Comparison of ENCODE assay signal across 23 cellular contexts in genomic region chr2:106705877-106706276, GRCh38.
A peak's percentile ranks its signal among the peaks of the same experiment; 100 is the strongest.
DNase-seq lines count a peak whose midpoint lies in the region; ATAC-seq and TF ChIP-seq lines count a peak whose summit lies in the region.
"Had no signal": no experiment of that assay in that cellular context is flagged by ENCODE, and none has a peak within 500 bp of the region (broad histone marks: within the 10 kb centered on the region; RNA-seq: fewer than 3 reads in every experiment).

No MANE protein-coding gene starts in this region.

- TF ChIP-seq POLR2A in gastroesophageal sphincter (IDR thresholded peaks at IDR 0.05) = no peak
- no peak for TF ChIP-seq POLR2A in thyroid gland (IDR thresholded peaks at IDR 0.05)

- WGBS in gastroesophageal sphincter (ENCODE audit: low coverage in 1 of 2), 2 donors = 50 to 73% methylated on average over 1 of the region's 1 CpG
- WGBS in thyroid gland, 2 donors = 78 to 80% methylated on average over 1 of the region's 1 CpG

- ATAC-seq in Right ventricle myocardium inferior = no peak
- ATAC-seq in gastroesophageal sphincter = peak; percentile 28
- no peak for ATAC-seq in HG02678 (IDR thresholded peaks at IDR 0.05; ENCODE audit: unreplicated experiment)
- ATAC-seq: GM12878 had no signal

- H3K27ac ChIP-seq in left ventricle myocardium inferior (replicated peaks) = peak overlapping the region; percentile 4
- H3K27ac ChIP-seq in gastroesophageal sphincter = no peak overlapping the region
- no peak overlapping the region for H3K27ac ChIP-seq in thyroid gland
- H3K27ac ChIP-seq: BLaER1 had no signal

- DNase-seq in left ventricle myocardium inferior (no peak), Right ventricle myocardium inferior (ENCODE audit: missing footprints) (no peak), fibroblast of villous mesenchyme (ENCODE audit: low read depth) (peak; percentile 20), thyroid gland (no peak)
- DNase-seq: 8988T; ACHN; BE2C; C1 segment of cervical spinal cord; CD4-positive, alpha-beta memory T cell; CD4-positive, CD25-positive, alpha-beta regulatory T cell; CD8-positive, alpha-beta memory T cell; COR-L47; DMS 273 treated with DMSO at 0.1 percent for 48 hours; DMS153; DMS53; DMS79; DND-41; EL; GDM1 had no signal

- no peak for TF ChIP-seq EP300 in gastroesophageal sphincter (IDR thresholded peaks at IDR 0.05)

- H3K36me3 ChIP-seq in left ventricle myocardium inferior = no peaks in the 10 kb centered on the region
- H3K36me3 ChIP-seq in gastroesophageal sphincter = no peaks in the 10 kb centered on the region
- no peaks in the 10 kb centered on the region for H3K36me3 ChIP-seq in thyroid gland
- H3K36me3 ChIP-seq: BE2C, BLaER1 had no signal

- TF ChIP-seq CTCF in left ventricle myocardium inferior (IDR thresholded peaks at IDR 0.05; ENCODE audit: borderline replicate concordance) = no peak
- no peak for TF ChIP-seq CTCF in fibroblast of villous mesenchyme (IDR thresholded peaks at IDR 0.05; ENCODE audit: insufficient read depth, low read depth, low read length)
- TF ChIP-seq CTCF in gastroesophageal sphincter (IDR thresholded peaks at IDR 0.05) = no peak
- no peak for TF ChIP-seq CTCF in thyroid gland (IDR thresholded peaks at IDR 0.05)

- H3K9me3 ChIP-seq in left ventricle myocardium inferior (replicated peaks) = no peaks in the 10 kb centered on the region
- H3K9me3 ChIP-seq in gastroesophageal sphincter = no peaks in the 10 kb centered on the region
- H3K9me3 ChIP-seq in thyroid gland = no peaks in the 10 kb centered on the region
- H3K9me3 ChIP-seq: BE2C had no signal

- H3K27me3 ChIP-seq in left ventricle myocardium inferior (ENCODE audit: low read depth) = no peaks in the 10 kb centered on the region
- no peaks in the 10 kb centered on the region for H3K27me3 ChIP-seq in gastroesophageal sphincter
- H3K27me3 ChIP-seq in thyroid gland = no peaks in the 10 kb centered on the region
- H3K27me3 ChIP-seq: BE2C, BLaER1 had no signal

- H3K4me3 ChIP-seq in left ventricle myocardium inferior = no peak overlapping the region
- H3K4me3 ChIP-seq in fibroblast of villous mesenchyme (ENCODE audit: low read depth, low read length) = no peak overlapping the region
- no peak overlapping the region for H3K4me3 ChIP-seq in gastroesophageal sphincter
- H3K4me3 ChIP-seq in thyroid gland (replicated peaks in 1 of 3) = no peak overlapping the region
- H3K4me3 ChIP-seq: BLaER1, GM12878 had no signal

- intact Hi-C loops in left ventricle myocardium inferior (cut with micrococcal nuclease) = no loop called here
- intact Hi-C loops in Right ventricle myocardium inferior (cut with DNase I) = no loop called here
- intact Hi-C loops in thyroid gland (cut with DNase I) = no loop called here

- H3K4me1 ChIP-seq in left ventricle myocardium inferior = no peaks in the 10 kb centered on the region
- H3K4me1 ChIP-seq in gastroesophageal sphincter = peaks cover 0 to 15% (median 0%) of the 10 kb centered on the region in 3 donors
- H3K4me1 ChIP-seq in thyroid gland = peaks cover 9 to 22% of the 10 kb centered on the region in 2 donors
- H3K4me1 ChIP-seq: BE2C had no signal
